Comparison of ENCODE assay signal across 2 cellular contexts in the genomic region with DNA sequence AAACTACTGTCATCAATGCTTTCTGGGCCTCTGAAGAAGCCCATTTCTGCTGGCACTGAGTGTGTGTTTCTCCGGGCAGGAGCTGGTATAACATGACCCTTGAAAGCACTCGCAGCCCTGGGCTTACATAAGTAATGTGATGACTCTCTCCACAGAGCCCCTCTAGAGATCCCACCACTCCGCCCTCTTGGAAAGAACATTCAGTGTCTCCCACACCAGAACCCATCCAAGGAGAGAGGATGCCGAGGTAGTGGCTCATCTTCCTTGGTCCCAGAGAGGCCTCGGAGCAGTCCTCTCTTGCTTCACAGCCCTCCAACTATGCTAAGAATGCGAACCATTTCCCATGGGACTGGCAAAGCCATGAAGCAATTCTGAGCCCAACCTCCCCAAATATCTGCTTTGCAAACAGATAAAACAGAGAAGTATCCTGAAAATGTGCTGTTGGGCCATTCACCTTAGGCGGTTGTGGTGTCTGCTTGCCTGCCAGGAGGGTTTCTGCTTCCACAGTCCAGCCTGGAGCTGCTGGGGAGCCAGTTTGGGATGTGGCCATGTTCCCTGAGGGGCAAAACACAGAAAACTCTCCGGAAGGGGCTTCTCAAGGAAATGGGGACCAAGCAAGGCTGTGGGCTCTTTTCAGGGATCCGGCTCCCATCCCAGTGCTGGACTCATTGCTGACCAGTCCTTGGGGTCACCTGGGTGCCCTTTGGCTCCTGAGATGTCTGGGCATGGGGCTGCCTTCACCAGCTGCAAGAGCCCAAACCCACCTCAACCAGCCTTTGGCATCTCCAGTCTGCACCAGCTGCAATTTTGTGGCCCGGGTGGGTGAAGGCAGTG.
TF ChIP-seq lines count a peak whose summit lies in the region.

No MANE protein-coding gene starts in this region.

TF ChIP-seq in Ishikawa, 13 proteins besides CTCF, POLR2A, EP300 and RAD21 (continued from another document):
- TF ChIP-seq TCF12 (IDR thresholded peaks at IDR 0.05; ENCODE audit: low read depth) (peak; percentile 96), EGR1 (IDR thresholded peaks at IDR 0.05) (no peak)
TF ChIP-seq in Ishikawa: peak in this region for 8.

TF ChIP-seq in liver, 16 proteins besides CTCF, POLR2A, EP300 and RAD21 (continued from another document):
- TF ChIP-seq, protein P1, sequence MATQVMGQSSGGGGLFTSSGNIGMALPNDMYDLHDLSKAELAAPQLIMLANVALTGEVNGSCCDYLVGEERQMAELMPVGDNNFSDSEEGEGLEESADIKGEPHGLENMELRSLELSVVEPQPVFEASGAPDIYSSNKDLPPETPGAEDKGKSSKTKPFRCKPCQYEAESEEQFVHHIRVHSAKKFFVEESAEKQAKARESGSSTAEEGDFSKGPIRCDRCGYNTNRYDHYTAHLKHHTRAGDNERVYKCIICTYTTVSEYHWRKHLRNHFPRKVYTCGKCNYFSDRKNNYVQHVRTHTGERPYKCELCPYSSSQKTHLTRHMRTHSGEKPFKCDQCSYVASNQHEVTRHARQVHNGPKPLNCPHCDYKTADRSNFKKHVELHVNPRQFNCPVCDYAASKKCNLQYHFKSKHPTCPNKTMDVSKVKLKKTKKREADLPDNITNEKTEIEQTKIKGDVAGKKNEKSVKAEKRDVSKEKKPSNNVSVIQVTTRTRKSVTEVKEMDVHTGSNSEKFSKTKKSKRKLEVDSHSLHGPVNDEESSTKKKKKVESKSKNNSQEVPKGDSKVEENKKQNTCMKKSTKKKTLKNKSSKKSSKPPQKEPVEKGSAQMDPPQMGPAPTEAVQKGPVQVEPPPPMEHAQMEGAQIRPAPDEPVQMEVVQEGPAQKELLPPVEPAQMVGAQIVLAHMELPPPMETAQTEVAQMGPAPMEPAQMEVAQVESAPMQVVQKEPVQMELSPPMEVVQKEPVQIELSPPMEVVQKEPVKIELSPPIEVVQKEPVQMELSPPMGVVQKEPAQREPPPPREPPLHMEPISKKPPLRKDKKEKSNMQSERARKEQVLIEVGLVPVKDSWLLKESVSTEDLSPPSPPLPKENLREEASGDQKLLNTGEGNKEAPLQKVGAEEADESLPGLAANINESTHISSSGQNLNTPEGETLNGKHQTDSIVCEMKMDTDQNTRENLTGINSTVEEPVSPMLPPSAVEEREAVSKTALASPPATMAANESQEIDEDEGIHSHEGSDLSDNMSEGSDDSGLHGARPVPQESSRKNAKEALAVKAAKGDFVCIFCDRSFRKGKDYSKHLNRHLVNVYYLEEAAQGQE (IDR thresholded peaks at IDR 0.05) = no peak
- TF ChIP-seq TAF1 (conservative IDR thresholded peaks at IDR 0.05) (no peak), RXRA (IDR thresholded peaks at IDR 0.05) (peak; percentile 24 to 42)
